In genomic region chr11:92920295-92920694, GRCh38 we compare ENCODE assay signal across 15 cellular contexts. TPM values are rescaled to one million over a fixed set of nuclear protein-coding genes. Genes with fewer than 3 reads are reported as not detected.
A peak's percentile ranks its signal among the peaks of the same experiment; 100 is the strongest.
DNase-seq lines count a peak whose midpoint lies in the region; ATAC-seq and TF ChIP-seq lines count a peak whose summit lies in the region.
"Had no signal": no experiment of that assay in that cellular context is flagged by ENCODE, and none has a peak within 500 bp of the region (broad histone marks: within the 10 kb centered on the region; RNA-seq: fewer than 3 reads in every experiment).

No MANE protein-coding gene starts in this region.

- no peak overlapping the region for H2AFZ ChIP-seq in SK-N-SH (ENCODE audit: low read depth)
- H2AFZ ChIP-seq: GM23248 had no signal

- H3K4me2 ChIP-seq in SK-N-SH: no peak overlapping the region
- H3K4me2 ChIP-seq: A549, BLaER1 had no signal

- H3K9ac ChIP-seq in SK-N-SH: no peak overlapping the region
- H3K9ac ChIP-seq: BLaER1, GM23248 had no signal

- no peaks in the 10 kb centered on the region for H3F3A ChIP-seq in SK-N-SH (replicated peaks; ENCODE audit: insufficient read depth)

- H3K27ac ChIP-seq in SK-N-SH (ENCODE audit: low read depth in 2 of 2, low read length in 1 of 2) (no peak overlapping the region; a peak in 2 of 4 replicates), aorta (ENCODE audit: low read depth in 1 of 2, low read length in 2 of 2) (no peak overlapping the region), SJCRH30 (no peak overlapping the region)
- H3K27ac ChIP-seq: A549, BLaER1, GM23248 had no signal

- H3K4me3 ChIP-seq in SK-N-SH (ENCODE audit: low read depth in 2 of 2, low read length in 1 of 2): no peak overlapping the region
- H3K4me3 ChIP-seq in aorta (ENCODE audit: low read length in 2 of 2): no peak overlapping the region
- H3K4me3 ChIP-seq in SJCRH30: no peak overlapping the region
- H3K4me3 ChIP-seq: A549, BLaER1, GM12878, GM23248 had no signal

- H3K9me2 ChIP-seq in SK-N-SH: no peaks in the 10 kb centered on the region

- H3K9me3 ChIP-seq in SK-N-SH: no peaks in the 10 kb centered on the region
- peaks cover 1% of the 10 kb centered on the region for H3K9me3 ChIP-seq in aorta (ENCODE audit: control insufficient read depth, low read length)
- no peaks in the 10 kb centered on the region for H3K9me3 ChIP-seq in SJCRH30 (replicated peaks)

- CTCF ChIA-PET in SK-N-SH (lab: Yijun Ruan, JAX): interaction anchor here (4.7 kb wide), 1 partner anchor 22 kb away, joined by 15 read pairs; no protein-coding TSS in a partner anchor

- H3K4me1 ChIP-seq in SK-N-SH (ENCODE audit: control insufficient read depth in 1 of 2, insufficient read depth in 2 of 2, low read depth in 1 of 2, low read length in 1 of 2) (peaks cover 0 to 11% of the 10 kb centered on the region in 2 experiments; a peak in 2 of 4 replicates), aorta (ENCODE audit: control insufficient read depth in 1 of 2, insufficient read depth in 2 of 2, low read length in 2 of 2) (no peaks in the 10 kb centered on the region), SJCRH30 (no peaks in the 10 kb centered on the region)
- H3K4me1 ChIP-seq: A549 had no signal

- TF ChIP-seq RAD21 in SK-N-SH (IDR thresholded peaks at IDR 0.05; ENCODE audit: low read length): no peak

- no peaks in the 10 kb centered on the region for H3K79me2 ChIP-seq in SK-N-SH (ENCODE audit: insufficient read depth)

- peak in 1 of 2 experiments; percentile 83; a peak in 2 of 4 replicates for TF ChIP-seq EP300 in SK-N-SH (IDR thresholded peaks at IDR 0.05; ENCODE audit: borderline replicate concordance in 1 of 2, low read depth in 1 of 2, low read length in 1 of 2)

- TF ChIP-seq CTCF in SK-N-SH (IDR thresholded peaks at IDR 0.05): no peak

- H4K20me1 ChIP-seq in SK-N-SH (ENCODE audit: insufficient read depth): no peaks in the 10 kb centered on the region
- H4K20me1 ChIP-seq: BLaER1 had no signal

- ATAC-seq in aorta (ENCODE audit: low FRiP score): no peak
- ATAC-seq: A549, GM12878, HCT116 had no signal

- POLR2A ChIA-PET in SK-N-SH (lab: Yijun Ruan, JAX): interaction anchor here (0.9 kb wide), 1 partner anchor 12 kb away, joined by 3 read pairs; no protein-coding TSS in a partner anchor

- intact Hi-C loops in aorta (cut with DNase I): no loop called here

- WGBS in SK-N-SH (ENCODE audit: low lambda C conversion rate): 0% methylated on average over 2 of the region's 2 CpGs
- WGBS in aorta, 2 donors: 3 to 4% methylated on average over 2 of the region's 2 CpGs

- H3K36me3 ChIP-seq in SK-N-SH (replicated peaks in 1 of 2; ENCODE audit: control insufficient read depth in 1 of 2, insufficient read depth in 2 of 2, low read length in 1 of 2) (no peaks in the 10 kb centered on the region), aorta (ENCODE audit: control insufficient read depth in 1 of 2, insufficient read depth in 2 of 2, low read length in 1 of 2) (no peaks in the 10 kb centered on the region), SJCRH30 (no peaks in the 10 kb centered on the region)
- H3K36me3 ChIP-seq: BLaER1 had no signal

- H3K27me3 ChIP-seq in SK-N-SH (ENCODE audit: insufficient read depth) (no peaks in the 10 kb centered on the region), aorta (ENCODE audit: control insufficient read depth in 1 of 2, insufficient read depth in 2 of 2, low read length in 1 of 2) (no peaks in the 10 kb centered on the region), SJCRH30 (no peaks in the 10 kb centered on the region)
- H3K27me3 ChIP-seq: BLaER1 had no signal

- DNase-seq in NCI-H1092 treated with DMSO at 0.1 percent for 48 hours (lab: John Stamatoyannopoulos, UW) (peak; percentile 70), NCI-H82 (lab: John Stamatoyannopoulos, UW) (peak; percentile 91), SK-N-SH (peak; percentile 64), aorta (no peak), SJCRH30 (no peak), MV-4-11 (lab: John Stamatoyannopoulos, UW) (no peak)
- DNase-seq: DMS79, GM23248, IMR-90 had no signal

TF ChIP-seq in SK-N-SH, 30 proteins besides CTCF, POLR2A, EP300 and RAD21 (continues in another document):
- TF ChIP-seq RFX5 (IDR thresholded peaks at IDR 0.05; ENCODE audit: low read length): no peak
- TF ChIP-seq FOXJ3 (CRISPR knock-in tag; IDR thresholded peaks at IDR 0.05): no peak
- no peak for TF ChIP-seq TAF1 (IDR thresholded peaks at IDR 0.05; ENCODE audit: borderline replicate concordance, low read depth, low read length)
- no peak for TF ChIP-seq YY1 (IDR thresholded peaks at IDR 0.05; ENCODE audit: low read depth)
- peak; percentile 64; the same call in 1 of the 2 replicates for TF ChIP-seq RCOR1 (IDR thresholded peaks at IDR 0.05; ENCODE audit: low read length)
- TF ChIP-seq MXI1 (IDR thresholded peaks at IDR 0.05; ENCODE audit: low read depth, low read length): peak; percentile 72
- TF ChIP-seq NRF1 (IDR thresholded peaks at IDR 0.05; ENCODE audit: low read depth, low read length): no peak
- no peak for TF ChIP-seq PBX3 (IDR thresholded peaks at IDR 0.05)
- no peak for TF ChIP-seq ELF1 (IDR thresholded peaks at IDR 0.05)
- TF ChIP-seq EZH2phosphoT487 (IDR thresholded peaks at IDR 0.05; ENCODE audit: borderline replicate concordance, low read depth): no peak
- no peak for TF ChIP-seq NFIC (IDR thresholded peaks at IDR 0.05; ENCODE audit: borderline replicate concordance)
- TF ChIP-seq GABPA (IDR thresholded peaks at IDR 0.05; ENCODE audit: low read depth): no peak
- TF ChIP-seq POLR2AphosphoS5 (IDR thresholded peaks at IDR 0.05; ENCODE audit: low read depth, low read length): no peak
- TF ChIP-seq MAX (IDR thresholded peaks at IDR 0.05; ENCODE audit: low read depth): no peak
- TF ChIP-seq TEAD4 (IDR thresholded peaks at IDR 0.05; ENCODE audit: borderline replicate concordance, insufficient read depth): no peak
- TF ChIP-seq FOXM1 (IDR thresholded peaks at IDR 0.05; ENCODE audit: low read depth): no peak
- TF ChIP-seq, protein P1, sequence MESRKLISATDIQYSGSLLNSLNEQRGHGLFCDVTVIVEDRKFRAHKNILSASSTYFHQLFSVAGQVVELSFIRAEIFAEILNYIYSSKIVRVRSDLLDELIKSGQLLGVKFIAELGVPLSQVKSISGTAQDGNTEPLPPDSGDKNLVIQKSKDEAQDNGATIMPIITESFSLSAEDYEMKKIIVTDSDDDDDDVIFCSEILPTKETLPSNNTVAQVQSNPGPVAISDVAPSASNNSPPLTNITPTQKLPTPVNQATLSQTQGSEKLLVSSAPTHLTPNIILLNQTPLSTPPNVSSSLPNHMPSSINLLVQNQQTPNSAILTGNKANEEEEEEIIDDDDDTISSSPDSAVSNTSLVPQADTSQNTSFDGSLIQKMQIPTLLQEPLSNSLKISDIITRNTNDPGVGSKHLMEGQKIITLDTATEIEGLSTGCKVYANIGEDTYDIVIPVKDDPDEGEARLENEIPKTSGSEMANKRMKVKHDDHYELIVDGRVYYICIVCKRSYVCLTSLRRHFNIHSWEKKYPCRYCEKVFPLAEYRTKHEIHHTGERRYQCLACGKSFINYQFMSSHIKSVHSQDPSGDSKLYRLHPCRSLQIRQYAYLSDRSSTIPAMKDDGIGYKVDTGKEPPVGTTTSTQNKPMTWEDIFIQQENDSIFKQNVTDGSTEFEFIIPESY (IDR thresholded peaks at IDR 0.05; ENCODE audit: borderline replicate concordance, low read depth): no peak
- TF ChIP-seq MEF2A (IDR thresholded peaks at IDR 0.05; ENCODE audit: borderline replicate concordance, low read depth): no peak
- TF ChIP-seq SMC3 (IDR thresholded peaks at IDR 0.05; ENCODE audit: low read depth, low read length): no peak
- no peak for TF ChIP-seq TCF12 (IDR thresholded peaks at IDR 0.05)
- TF ChIP-seq CHD2 (IDR thresholded peaks at IDR 0.05; ENCODE audit: low read length, partially characterized antibody): peak; percentile 67
- no peak for TF ChIP-seq JUND (IDR thresholded peaks at IDR 0.05)
- no peak for TF ChIP-seq SIN3A (IDR thresholded peaks at IDR 0.05; ENCODE audit: borderline replicate concordance, low read depth, low read length)
- TF ChIP-seq FOSL2 (IDR thresholded peaks at IDR 0.05; ENCODE audit: borderline replicate concordance, low read depth): no peak
- TF ChIP-seq USF1 (IDR thresholded peaks at IDR 0.05; ENCODE audit: borderline replicate concordance, low read depth): no peak

RNA-seq across cellular contexts. Expression of gene MTNR1B, which starts 49.2 kb away (rescaled TPM):
- polyA plus RNA-seq in SK-N-SH (2012; rRNA removed) (not detected in 2 replicates), aorta (not detected)
- polyA plus RNA-seq in SK-N-SH (2012; cell fraction: cytosol; rRNA removed): not detected in 2 replicates
- 0.14 TPM in 1 of 2 replicates, not detected in the other for polyA plus RNA-seq in SK-N-SH (2012; cell fraction: nucleus; rRNA removed)
- total RNA-seq in aorta: not detected
- total RNA-seq in SJCRH30 (2014; rRNA removed; shearing (Covaris generic)): not detected in 2 replicates
- total RNA-seq: G401, GM12878, GM23248 had no signal
- polyA plus RNA-seq: A549, AG04450, GM12878, GM23248 had no signal

Comparison
In these comparisons a context has a peak if more than half of its experiments do, and no peak if none do; other contexts are left out.
1. DNase-seq: peak in NCI-H1092 treated with DMSO at 0.1 percent for 48 hours (single experiment), NCI-H82 (single experiment) and SK-N-SH (single experiment); none in aorta (0 of 2), SJCRH30 (0 of 2) and MV-4-11 (single experiment).